11 cellular contexts compared by ENCODE assay signal in genomic region chr10:130169136-130169888, GRCh38. TPM values are rescaled to one million over a fixed set of nuclear protein-coding genes. Genes with fewer than 3 reads are reported as not detected.
DNase-seq lines count a peak whose midpoint lies in the region; ATAC-seq lines count a peak whose summit lies in the region.
"Had no signal": no experiment of that assay in that cellular context is flagged by ENCODE, and none has a peak within 500 bp of the region (broad histone marks: within the 10 kb centered on the region; RNA-seq: fewer than 3 reads in every experiment).

No MANE protein-coding gene starts in this region.

- peak overlapping the region; percentile 32 for H3K4me3 ChIP-seq in endocrine pancreas (ENCODE audit: control insufficient read depth, insufficient read depth, low read length)
- H3K4me3 ChIP-seq: MG63 had no signal

- no peaks in the 10 kb centered on the region for H3K36me3 ChIP-seq in endocrine pancreas (ENCODE audit: control insufficient read depth, insufficient read depth, low read length)

- DNase-seq in NCI-H510A treated with DMSO at 0.1 percent for 48 hours (lab: John Stamatoyannopoulos, UW), result peak; percentile 60
- DNase-seq in NCI-H510A (lab: John Stamatoyannopoulos, UW), result no peak
- peak; percentile 32 to 80 for DNase-seq in NCI-H2081 (lab: John Stamatoyannopoulos, UW)
- peak; percentile 66 for DNase-seq in renal cortical epithelial cell (ENCODE audit: low read depth)
- no peak for DNase-seq in stimulated activated CD4-positive, alpha-beta T cell treated with anti-CD3 and anti-CD28 coated beads, Interleukin-4, amount 100 ng/mL, for 4 hours
- DNase-seq in SHP77 (lab: John Stamatoyannopoulos, UW), result no peak
- DNase-seq: MG63, NCI-H524 treated with DMSO at 0.1 percent for 48 hours, posterior cingulate gyrus had no signal

- no peaks in the 10 kb centered on the region for H3K27me3 ChIP-seq in endocrine pancreas (ENCODE audit: control insufficient read depth, insufficient read depth, low read length)
- H3K27me3 ChIP-seq: MG63 had no signal

- H3K4me1 ChIP-seq in endocrine pancreas (ENCODE audit: control insufficient read depth, insufficient read depth, low read length), result peaks cover 13% of the 10 kb centered on the region

- ATAC-seq in HG03432 (IDR thresholded peaks at IDR 0.05; ENCODE audit: unreplicated experiment), result no peak

- H3K9me3 ChIP-seq in endocrine pancreas (ENCODE audit: control insufficient read depth, low read length), result no peaks in the 10 kb centered on the region
- H3K9me3 ChIP-seq: MG63 had no signal

- H3K9ac ChIP-seq in endocrine pancreas (ENCODE audit: control insufficient read depth, insufficient read depth, low read length), result no peak overlapping the region

RNA-seq across cellular contexts. Expression of gene GLRX3, which starts 33.1 kb away (rescaled TPM):
- total RNA-seq in renal cortical epithelial cell, result 83.9 and 154 TPM in 2 replicates

RNA-seq across cellular contexts. Expression of gene C10orf143, which starts 58.7 kb away (rescaled TPM):
- total RNA-seq in renal cortical epithelial cell, result 0.85 TPM in 1 of 2 replicates, not detected in the other

Comparison
In these comparisons a context has a peak if more than half of its experiments do, and no peak if none do; other contexts are left out.
1. DNase-seq: peak in NCI-H510A treated with DMSO at 0.1 percent for 48 hours (single experiment), NCI-H2081 (2 of 2) and renal cortical epithelial cell (single experiment); none in NCI-H510A (single experiment), stimulated activated CD4-positive, alpha-beta T cell treated with anti-CD3 and anti-CD28 coated beads, Interleukin-4, amount 100 ng/mL, for 4 hours (0 of 2) and SHP77 (0 of 2).